13 cellular contexts compared by ENCODE assay signal in the genomic region with DNA sequence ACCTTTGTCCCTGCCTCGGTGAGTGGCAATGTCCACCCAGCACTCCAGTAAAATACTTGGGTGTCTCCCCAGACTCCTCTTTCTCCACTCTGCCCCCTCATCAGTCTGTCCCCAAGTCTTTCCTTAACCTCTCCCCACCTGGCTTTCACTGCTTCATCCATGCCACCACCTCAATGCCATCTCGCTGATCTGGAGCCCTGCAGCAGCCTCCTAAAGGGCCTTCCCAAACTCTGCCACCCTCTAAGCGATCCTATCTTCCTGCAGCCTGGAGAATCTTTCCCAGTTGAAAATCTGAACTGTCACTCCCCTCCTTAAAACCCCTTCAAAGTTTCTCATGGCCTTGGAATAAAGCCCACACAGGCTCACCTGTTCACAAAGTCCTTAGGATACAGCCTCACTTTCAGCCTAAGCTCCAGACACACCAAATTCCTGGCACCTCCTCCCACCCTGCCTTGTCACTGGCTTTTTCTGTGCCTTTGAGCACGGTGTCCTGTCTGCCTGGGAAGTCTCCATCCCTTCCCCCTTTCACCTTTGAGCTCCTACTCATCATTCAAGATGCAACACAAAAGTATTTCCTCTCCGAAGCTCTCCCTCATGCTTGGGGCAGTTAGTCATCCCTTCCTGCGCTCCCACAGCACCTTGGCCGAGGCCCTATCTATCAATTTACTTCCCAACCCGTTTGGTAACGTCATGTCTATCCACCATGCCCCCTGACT. TPM values are rescaled to one million over a fixed set of nuclear protein-coding genes. Genes with fewer than 3 reads are reported as not detected.
DNase-seq lines count a peak whose midpoint lies in the region; ATAC-seq, FAIRE-seq and TF ChIP-seq lines count a peak whose summit lies in the region.
"Had no signal": no experiment of that assay in that cellular context is flagged by ENCODE, and none has a peak within 500 bp of the region (broad histone marks: within the 10 kb centered on the region; RNA-seq: fewer than 3 reads in every experiment).

No MANE protein-coding gene starts in this region.

- no peaks in the 10 kb centered on the region for H3K9me3 ChIP-seq in MG63
- H3K9me3 ChIP-seq: esophagus squamous epithelium had no signal

- peaks cover 6% of the 10 kb centered on the region for H3K27me3 ChIP-seq in bronchial epithelial cell (ENCODE audit: control insufficient read depth, insufficient read depth, low read length)
- peaks cover 21% of the 10 kb centered on the region for H3K27me3 ChIP-seq in MG63

- TF ChIP-seq CTCF in AG09309 (IDR thresholded peaks at IDR 0.05; ENCODE audit: control insufficient read depth, insufficient read depth, low read depth, low read length, missing control alignments), result no peak
- TF ChIP-seq CTCF in bronchial epithelial cell (IDR thresholded peaks at IDR 0.05; ENCODE audit: insufficient read depth, low read length, severe bottlenecking), result no peak

- peak; percentile 83 for FAIRE-seq in bronchial epithelial cell (lab: Jason Lieb, UNC)
- FAIRE-seq: GM12878 had no signal

- H3K36me3 ChIP-seq in bronchial epithelial cell (ENCODE audit: control insufficient read depth, insufficient read depth, low read length) (peaks cover 6% of the 10 kb centered on the region), MG63 (peaks cover 7% of the 10 kb centered on the region; the same call in 1 of the 2 replicates)

- ATAC-seq in GM18498 (IDR thresholded peaks at IDR 0.05; ENCODE audit: unreplicated experiment), result no peak
- ATAC-seq: GM12878, left lobe of liver had no signal

- DNase-seq in AG09309 (ENCODE audit: low read depth) (peak; percentile 40), M059J (ENCODE audit: low read depth) (peak; percentile 91), bronchial epithelial cell (ENCODE audit: low read depth) (peak; percentile 89), kidney tubule cell (ENCODE audit: low spot score) (peak; percentile 96), HT-29 (ENCODE audit: low spot score) (no peak), MG63 (no peak), activated T-cell treated with anti-CD3 and anti-CD28 coated beads for 4 hours (no peak)
- DNase-seq: esophagus squamous epithelium; NCI-H1417 treated with DMSO at 0.1 percent for 48 hours; stimulated activated CD4-positive, alpha-beta T cell treated with anti-CD3 and anti-CD28 coated beads, Interleukin-4, amount 100 ng/mL, for 24 hours had no signal

- H3K4me3 ChIP-seq in AG09309 (ENCODE audit: control insufficient read depth, low read depth, low read length) (peak overlapping the region; percentile 90), bronchial epithelial cell (ENCODE audit: low read depth, low read length) (no peak overlapping the region), MG63 (no peak overlapping the region)
- H3K4me3 ChIP-seq: GM12878 had no signal

RNA-seq across cellular contexts. Expression of a gene that starts 2.8 kb away (rescaled TPM):
- 0.52 and 1.2 TPM in 2 replicates for total RNA-seq in M059J (2014; rRNA removed; shearing (Covaris generic))
- under 0.01 and 0.13 TPM in 2 replicates for total RNA-seq in bronchial epithelial cell
- total RNA-seq in HT-29 (2014; rRNA removed; shearing (Covaris generic)), result 7.8 and 8.6 TPM in 2 replicates
- not detected in 2 replicates for total RNA-seq in MG63 (2014; rRNA removed; shearing (Covaris generic); ENCODE audit: low replicate concordance)

RNA-seq across cellular contexts. Expression of a gene that starts 10.0 kb away (rescaled TPM):
- total RNA-seq in M059J (2014; rRNA removed; shearing (Covaris generic)), result 88.5 and 97.4 TPM in 2 replicates
- total RNA-seq in bronchial epithelial cell, result 65.3 and 76.0 TPM in 2 replicates
- total RNA-seq in HT-29 (2014; rRNA removed; shearing (Covaris generic)), result 76.1 and 84.4 TPM in 2 replicates
- 68.7 and 99.1 TPM in 2 replicates for total RNA-seq in MG63 (2014; rRNA removed; shearing (Covaris generic); ENCODE audit: low replicate concordance)

RNA-seq across cellular contexts. Expression of a gene that starts 15.3 kb away (rescaled TPM):
- 95.0 and 99.0 TPM in 2 replicates for total RNA-seq in M059J (2014; rRNA removed; shearing (Covaris generic))
- total RNA-seq in bronchial epithelial cell, result 59.8 and 69.6 TPM in 2 replicates
- total RNA-seq in HT-29 (2014; rRNA removed; shearing (Covaris generic)), result 82.9 and 86.2 TPM in 2 replicates
- total RNA-seq in MG63 (2014; rRNA removed; shearing (Covaris generic); ENCODE audit: low replicate concordance), result 65.1 and 90.5 TPM in 2 replicates

RNA-seq across cellular contexts. Expression of a gene that starts 15.4 kb away (rescaled TPM):
- 0.20 TPM in 1 of 2 replicates, not detected in the other for total RNA-seq in M059J (2014; rRNA removed; shearing (Covaris generic))
- not detected in 2 replicates for total RNA-seq in bronchial epithelial cell
- total RNA-seq in HT-29 (2014; rRNA removed; shearing (Covaris generic)), result 0.13 and 0.66 TPM in 2 replicates
- not detected in 2 replicates for total RNA-seq in MG63 (2014; rRNA removed; shearing (Covaris generic); ENCODE audit: low replicate concordance)
- total RNA-seq: esophagus squamous epithelium, left lobe of liver had no signal

RNA-seq across cellular contexts. Expression of a gene that starts 22.2 kb away (rescaled TPM):
- total RNA-seq in M059J (2014; rRNA removed; shearing (Covaris generic)), result 0.49 and 1.0 TPM in 2 replicates
- not detected in 2 replicates for total RNA-seq in bronchial epithelial cell
- total RNA-seq in HT-29 (2014; rRNA removed; shearing (Covaris generic)), result not detected in 2 replicates
- not detected in 2 replicates for total RNA-seq in MG63 (2014; rRNA removed; shearing (Covaris generic); ENCODE audit: low replicate concordance)
- total RNA-seq: GM12878 had no signal

Comparison
In these comparisons a context has a peak if more than half of its experiments do, and no peak if none do; other contexts are left out.
1. DNase-seq: peak in AG09309 (single experiment), M059J (single experiment), bronchial epithelial cell (single experiment) and kidney tubule cell (single experiment); none in HT-29 (single experiment), MG63 (single experiment) and activated T-cell treated with anti-CD3 and anti-CD28 coated beads for 4 hours (single experiment).